ENCODE assay signal across 8 cellular contexts in genomic region chr19:1859319-1859718, GRCh38. TPM values are rescaled to one million over a fixed set of nuclear protein-coding genes. Genes with fewer than 3 reads are reported as not detected.
DNase-seq lines count a peak whose midpoint lies in the region; ATAC-seq and TF ChIP-seq lines count a peak whose summit lies in the region.
"Had no signal": no experiment of that assay in that cellular context is flagged by ENCODE, and none has a peak within 500 bp of the region (broad histone marks: within the 10 kb centered on the region; RNA-seq: fewer than 3 reads in every experiment).

No MANE protein-coding gene starts in this region.

- H3K4me1 ChIP-seq in osteoblast (ENCODE audit: insufficient read depth, low read length) (peaks cover 31% of the 10 kb centered on the region), MM.1S (ENCODE audit: low read length) (peaks cover 27% of the 10 kb centered on the region)

- H3K79me2 ChIP-seq in osteoblast (ENCODE audit: insufficient read depth, low read length) (peaks cover 86% of the 10 kb centered on the region), MM.1S (ENCODE audit: low read length) (peaks cover 82% of the 10 kb centered on the region)

- peak overlapping the region; percentile 99 for H3K27ac ChIP-seq in HL-60 (replicated peaks)
- peak overlapping the region; percentile 70 for H3K27ac ChIP-seq in angular gyrus (ENCODE audit: low read depth, low read length)
- H3K27ac ChIP-seq in osteoblast (ENCODE audit: low read depth, low read length), result peak overlapping the region; percentile 8
- no peak overlapping the region for H3K27ac ChIP-seq in MM.1S (ENCODE audit: low read length)
- H3K27ac ChIP-seq: cardiac muscle cell had no signal

- H3F3A ChIP-seq in MM.1S (ENCODE audit: insufficient read depth, low read length), result peaks cover 44% of the 10 kb centered on the region

- no peak overlapping the region for H2AFZ ChIP-seq in osteoblast (ENCODE audit: low read length)
- no peak overlapping the region for H2AFZ ChIP-seq in MM.1S (ENCODE audit: low read length)

- no peak overlapping the region for H3K9ac ChIP-seq in MM.1S (ENCODE audit: low read length)

- no peaks in the 10 kb centered on the region for H3K9me2 ChIP-seq in MM.1S (replicated peaks; ENCODE audit: insufficient read depth, low read length)

- TF ChIP-seq CTCF in HL-60 (IDR thresholded peaks at IDR 0.05; ENCODE audit: insufficient read depth, low read length) (no peak), osteoblast (IDR thresholded peaks at IDR 0.05; ENCODE audit: extremely low read depth, low read depth, low read length) (no peak), MM.1S (IDR thresholded peaks at IDR 0.05; ENCODE audit: low read length) (no peak)

- H3K4me3 ChIP-seq in HL-60 (replicated peaks; ENCODE audit: insufficient read depth, low read length), result peak overlapping the region; percentile 90; the same call in 1 of the 2 replicates
- H3K4me3 ChIP-seq in osteoblast (ENCODE audit: insufficient read depth, low read length), result no peak overlapping the region
- H3K4me3 ChIP-seq in MM.1S (ENCODE audit: low read length), result no peak overlapping the region
- H3K4me3 ChIP-seq: cardiac muscle cell had no signal

- peaks cover 68% of the 10 kb centered on the region for H4K20me1 ChIP-seq in osteoblast (ENCODE audit: insufficient read depth, low read length)
- H4K20me1 ChIP-seq in MM.1S (ENCODE audit: insufficient read depth, low read length), result no peaks in the 10 kb centered on the region

- no peak for ATAC-seq in GM21367 (IDR thresholded peaks at IDR 0.05; ENCODE audit: unreplicated experiment)
- ATAC-seq: Right ventricle myocardium inferior had no signal

- no peaks in the 10 kb centered on the region for H3K36me3 ChIP-seq in osteoblast (ENCODE audit: insufficient read depth, low read length)
- H3K36me3 ChIP-seq in MM.1S (replicated peaks; ENCODE audit: insufficient read depth, low read length), result no peaks in the 10 kb centered on the region
- H3K36me3 ChIP-seq: cardiac muscle cell had no signal

- H3K27me3 ChIP-seq in HL-60 (ENCODE audit: insufficient read depth, poor library complexity, severe bottlenecking) (no peaks in the 10 kb centered on the region), osteoblast (ENCODE audit: insufficient read depth, low read length) (no peaks in the 10 kb centered on the region), MM.1S (replicated peaks; ENCODE audit: insufficient read depth, low read length) (no peaks in the 10 kb centered on the region)

- H3K4me2 ChIP-seq in osteoblast (ENCODE audit: insufficient read depth, low read length) (peak overlapping the region; percentile 4), MM.1S (ENCODE audit: low read depth, low read length) (no peak overlapping the region)

- H3K9me3 ChIP-seq in osteoblast (ENCODE audit: low read depth, low read length) (no peaks in the 10 kb centered on the region), MM.1S (replicated peaks; ENCODE audit: insufficient read depth, low read length) (no peaks in the 10 kb centered on the region)

- DNase-seq in HL-60 (ENCODE audit: low read depth in 1 of 2, low spot score in 1 of 2), result no peak
- DNase-seq in osteoblast (ENCODE audit: insufficient read length, low spot score, missing footprints), result no peak
- no peak for DNase-seq in MM.1S
- no peak for DNase-seq in NCI-H1048 (lab: John Stamatoyannopoulos, UW)

RNA-seq across cellular contexts. Expression of gene KLF16, which starts 4.1 kb away (rescaled TPM):
- 6.9 and 11.5 TPM in 2 replicates for total RNA-seq in osteoblast

RNA-seq across cellular contexts. Expression of gene REXO1, which starts 11.0 kb away (rescaled TPM):
- 8.5 and 9.4 TPM in 2 replicates for total RNA-seq in osteoblast

RNA-seq across cellular contexts. Expression of gene ABHD17A, which starts 26.0 kb away (rescaled TPM):
- total RNA-seq in osteoblast, result 49.5 and 52.5 TPM in 2 replicates

RNA-seq across cellular contexts. Expression of gene ADAT3, which starts 45.9 kb away (rescaled TPM):
- 3.3 and 3.8 TPM in 2 replicates for total RNA-seq in osteoblast

RNA-seq across cellular contexts. Expression of gene SCAMP4, which starts 45.9 kb away (rescaled TPM):
- total RNA-seq in osteoblast, result 55.7 and 70.6 TPM in 2 replicates
